Comparison of ENCODE assay signal across 9 cellular contexts in the genomic region with DNA sequence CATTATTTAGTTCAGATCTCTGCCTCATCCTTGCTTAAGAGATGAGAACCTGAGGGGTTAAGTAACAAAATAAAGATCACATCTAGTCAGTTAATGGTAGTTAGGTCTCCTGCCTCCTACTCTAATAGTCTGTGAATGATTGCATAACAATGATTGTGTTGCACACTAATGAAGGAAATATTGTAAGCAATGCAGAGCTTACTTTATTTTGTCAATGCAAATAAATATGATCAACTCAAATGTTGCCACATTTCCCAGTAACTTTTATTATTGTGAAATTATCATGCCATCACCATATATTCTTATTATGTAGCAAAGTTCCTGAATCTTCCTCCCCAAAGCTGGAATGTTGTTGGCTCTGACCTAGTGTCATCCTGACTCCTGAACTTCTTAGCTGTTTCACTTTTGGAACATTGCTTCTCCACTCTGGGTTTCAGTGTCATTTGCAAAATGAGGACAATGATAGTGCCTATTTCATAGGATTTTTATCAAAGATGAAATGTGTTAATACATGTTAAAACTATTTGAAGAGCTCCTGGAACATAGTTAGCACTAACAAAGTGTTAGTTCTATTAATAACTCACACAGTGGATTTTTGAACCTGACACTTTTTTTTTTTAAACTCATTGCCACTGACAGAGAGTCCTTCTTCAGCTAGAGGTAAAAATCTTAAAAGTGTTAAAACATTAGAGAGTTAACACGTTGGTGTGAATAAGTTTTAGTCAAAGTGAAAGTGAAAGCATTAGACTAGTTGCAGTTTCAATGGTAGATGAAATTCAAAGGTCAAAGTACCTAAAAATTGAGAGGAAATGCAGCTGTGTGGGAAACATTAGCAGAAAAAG. TPM values are rescaled to one million over a fixed set of nuclear protein-coding genes. Genes with fewer than 3 reads are reported as not detected.
A peak's percentile ranks its signal among the peaks of the same experiment; 100 is the strongest.
DNase-seq lines count a peak whose midpoint lies in the region; ATAC-seq and TF ChIP-seq lines count a peak whose summit lies in the region.
"Had no signal": no experiment of that assay in that cellular context is flagged by ENCODE, and none has a peak within 500 bp of the region (broad histone marks: within the 10 kb centered on the region; RNA-seq: fewer than 3 reads in every experiment).

No MANE protein-coding gene starts in this region.

- H3K4me3 ChIP-seq in coronary artery, result peak overlapping the region; percentile 33
- no peak overlapping the region for H3K4me3 ChIP-seq in testis

- DNase-seq in GM13976 (ENCODE audit: low spot score) (peak; percentile 43), GM20000 (ENCODE audit: low spot score) (peak; percentile 53), coronary artery (ENCODE audit: low spot score) (no peak), foreskin melanocyte (no peak), NCI-H2196 treated with DMSO at 0.1 percent for 48 hours (lab: John Stamatoyannopoulos, UW; ENCODE audit: unreplicated experiment) (no peak), testis (no peak), osteocyte (ENCODE audit: extremely low spot score, unreplicated experiment) (no peak)
- DNase-seq: HFFc6 had no signal

- peaks cover 7% of the 10 kb centered on the region for H3K4me1 Mint-ChIP-seq in osteocyte (ENCODE audit: unreplicated experiment)

- no peak overlapping the region for H3K4me3 Mint-ChIP-seq in osteocyte (ENCODE audit: unreplicated experiment)
- H3K4me3 Mint-ChIP-seq: HFFc6 had no signal

- in situ Hi-C loops in GM13976 (cut with MboI; ENCODE audit: low sequenced_read_pairs, unreplicated experiment), result no loop called here

- H3K9me3 ChIP-seq in testis, result no peaks in the 10 kb centered on the region

- TF ChIP-seq CTCF in GM13976 (IDR thresholded peaks at IDR 0.05; ENCODE audit: borderline replicate concordance, control extremely low read depth, extremely low read depth, insufficient read depth, missing control alignments) (no peak), GM20000 (IDR thresholded peaks at IDR 0.05; ENCODE audit: extremely low read depth, missing control alignments) (no peak), coronary artery (IDR thresholded peaks at IDR 0.05) (no peak), testis (IDR thresholded peaks at IDR 0.05) (no peak), osteocyte (IDR thresholded peaks at IDR 0.05) (no peak)

- H3K36me3 ChIP-seq in testis (ENCODE audit: low read depth, missing control alignments), result no peaks in the 10 kb centered on the region

- no peak overlapping the region for H3K27ac Mint-ChIP-seq in osteocyte (ENCODE audit: unreplicated experiment)
- H3K27ac Mint-ChIP-seq: HFFc6 had no signal

- intact Hi-C loops in testis (cut with DNase I; ENCODE audit: low total_unique reads), result no loop called here

- H3K4me1 ChIP-seq in testis, result no peaks in the 10 kb centered on the region

- H3K36me3 Mint-ChIP-seq in osteocyte (ENCODE audit: unreplicated experiment), result no peaks in the 10 kb centered on the region

- no peaks in the 10 kb centered on the region for H3K9me3 Mint-ChIP-seq in osteocyte (ENCODE audit: unreplicated experiment)
- H3K9me3 Mint-ChIP-seq: HFFc6 had no signal

- H3K27me3 Mint-ChIP-seq in osteocyte (ENCODE audit: unreplicated experiment), result no peaks in the 10 kb centered on the region

- H3K27me3 ChIP-seq in testis, result no peaks in the 10 kb centered on the region

- no peak for TF ChIP-seq POLR2A in testis (IDR thresholded peaks at IDR 0.05)

- WGBS in testis, 2 donors, result 23 to 24% methylated on average over 1 of the region's 1 CpG

- peak; percentile 98 for ATAC-seq in HG03378 (IDR thresholded peaks at IDR 0.05; ENCODE audit: unreplicated experiment)

- H3K27ac ChIP-seq in coronary artery (no peak overlapping the region), testis (no peak overlapping the region)

RNA-seq across cellular contexts. Expression of gene GABRA4, which starts 17.2 kb away (rescaled TPM):
- total RNA-seq in testis (under 1 TPM; 0.25 to 0.94 TPM), osteocyte (not detected in 2 replicates)
- polyA plus RNA-seq in testis (ENCODE audit: insufficient read depth, low read depth, low replicate concordance), result 3.5 TPM
- total RNA-seq: HFFc6 had no signal

RNA-seq across cellular contexts. Expression of gene GABRB1, which starts 20.8 kb away (rescaled TPM):
- total RNA-seq in testis (under 1 TPM; 0.50 to 0.87 TPM), osteocyte (not detected in 2 replicates)
- polyA plus RNA-seq in testis (ENCODE audit: insufficient read depth, low read depth, low replicate concordance), result not detected
- total RNA-seq: HFFc6 had no signal

Comparison
In these comparisons a context has a peak if more than half of its experiments do, and no peak if none do; other contexts are left out.
1. DNase-seq: peak in GM13976 (single experiment) and GM20000 (single experiment); none in coronary artery (single experiment), foreskin melanocyte (single experiment), NCI-H2196 treated with DMSO at 0.1 percent for 48 hours (single experiment), testis (single experiment) and osteocyte (single experiment).